Comparison of ENCODE assay signal across 8 cellular contexts in genomic region chr21:42220138-42220701, GRCh38. TPM values are rescaled to one million over a fixed set of nuclear protein-coding genes. Genes with fewer than 3 reads are reported as not detected.
A peak's percentile ranks its signal among the peaks of the same experiment; 100 is the strongest.
DNase-seq lines count a peak whose midpoint lies in the region; ATAC-seq, FAIRE-seq and TF ChIP-seq lines count a peak whose summit lies in the region.

No MANE protein-coding gene starts in this region.

- ATAC-seq in GM21367 (IDR thresholded peaks at IDR 0.05; ENCODE audit: unreplicated experiment): no peak

- H3K36me3 ChIP-seq in HEK293 (ENCODE audit: control insufficient read depth in 2 of 2, insufficient read depth in 1 of 2, low read length in 2 of 2) (no peaks in the 10 kb centered on the region), stomach smooth muscle (ENCODE audit: control insufficient read depth in 2 of 2, insufficient read depth in 2 of 2, low read length in 2 of 2) (no peaks in the 10 kb centered on the region)

- H3K9ac ChIP-seq in stomach smooth muscle (ENCODE audit: low read length in 2 of 2): peak overlapping the region; percentile 50 to 66

- H3K9me3 ChIP-seq in HEK293 (ENCODE audit: control insufficient read depth, insufficient read depth, low read depth, low read length) (no peaks in the 10 kb centered on the region), stomach smooth muscle (ENCODE audit: control insufficient read depth in 2 of 2, low read length in 2 of 2) (no peaks in the 10 kb centered on the region)

- TF ChIP-seq CTCF in D721Med (IDR thresholded peaks at IDR 0.05; ENCODE audit: insufficient read depth, missing control alignments): no peak
- no peak for TF ChIP-seq CTCF in HEK293 (tag by site-specific recombination; IDR thresholded peaks at IDR 0.05)
- TF ChIP-seq CTCF in epithelial cell of proximal tubule (conservative IDR thresholded peaks at IDR 0.05; ENCODE audit: low read depth, low read length): no peak

- DNase-seq in D721Med (ENCODE audit: insufficient read length, low spot score) (peak; percentile 62), NCI-H524 treated with DMSO at 0.1 percent for 48 hours (lab: John Stamatoyannopoulos, UW) (peak; percentile 81), epithelial cell of proximal tubule (ENCODE audit: low read depth) (no peak), middle frontal gyrus (ENCODE audit: extremely low spot score, low spot score) (peak; percentile 77)
- DNase-seq in activated T-cell treated with anti-CD3 and anti-CD28 coated beads, Interleukin-2, amount 50 U/mL, for 1 hour: peak; percentile 78

- FAIRE-seq in D721Med (lab: Jason Lieb, UNC): no peak

- H3K4me3 ChIP-seq in HEK293 (ENCODE audit: low read depth, low read length): peak overlapping the region; percentile 28
- H3K4me3 ChIP-seq in epithelial cell of proximal tubule (ENCODE audit: low read depth, low read length): peak overlapping the region; percentile 4
- H3K4me3 ChIP-seq in stomach smooth muscle (ENCODE audit: low read length in 2 of 2): peak overlapping the region; percentile 66 to 83

- H3K27ac ChIP-seq in HEK293 (ENCODE audit: extremely low read depth, low read depth, low read length): no peak overlapping the region; the same call in 1 of the 2 replicates
- H3K27ac ChIP-seq in stomach smooth muscle (ENCODE audit: low read length): peak overlapping the region; percentile 31

- POLR2A ChIA-PET in HEK293 (lab: Yijun Ruan, JAX): interaction anchor here (0.6 to 1.6 kb wide), 5 partner anchors 10 to 43 kb away, joined by 3 to 8 read pairs (median 3); no protein-coding TSS in a partner anchor

- peaks cover 4% of the 10 kb centered on the region; the same call in 1 of the 2 replicates for H3K4me1 ChIP-seq in HEK293 (ENCODE audit: control insufficient read depth, insufficient read depth, low read length)
- H3K4me1 ChIP-seq in stomach smooth muscle (ENCODE audit: control insufficient read depth, insufficient read depth, low read length): peaks cover 37% of the 10 kb centered on the region

- H3K27me3 ChIP-seq in stomach smooth muscle (ENCODE audit: control insufficient read depth in 1 of 2, insufficient read depth in 2 of 2, low read length in 2 of 2): no peaks in the 10 kb centered on the region

- CTCF ChIA-PET in HEK293 (lab: Yijun Ruan, JAX): interaction anchor here (0.7 to 1.8 kb wide), 6 partner anchors 13 to 74 kb away, joined by 4 to 8 read pairs (median 5); no protein-coding TSS in a partner anchor

TF ChIP-seq in HEK293, 187 proteins besides CTCF, POLR2A, EP300 and RAD21 (continues in another document):
- TF ChIP-seq ZNF175 (tag by site-specific recombination; IDR thresholded peaks at IDR 0.05) (no peak), ZBTB8A (tag by site-specific recombination; IDR thresholded peaks at IDR 0.05) (peak; percentile 93), GLI4 (tag by site-specific recombination; IDR thresholded peaks at IDR 0.05) (no peak), ZNF600 (tag by site-specific recombination; IDR thresholded peaks at IDR 0.05) (no peak), ZNF654 (tag by site-specific recombination; IDR thresholded peaks at IDR 0.05; ENCODE audit: low read depth) (no peak), ZSCAN16 (tag by site-specific recombination; IDR thresholded peaks at IDR 0.05) (no peak), ZNF677 (tag by site-specific recombination; IDR thresholded peaks at IDR 0.05) (no peak), ZNF362 (tag by site-specific recombination; IDR thresholded peaks at IDR 0.05) (peak; percentile 83; the same call in 1 of the 2 replicates), ZNF560 (tag by site-specific recombination; IDR thresholded peaks at IDR 0.05; ENCODE audit: borderline replicate concordance) (no peak), ZNF707 (tag by site-specific recombination; IDR thresholded peaks at IDR 0.05) (no peak), BCL11A (tag by site-specific recombination; IDR thresholded peaks at IDR 0.05; ENCODE audit: low read depth) (no peak), ZFP3 (tag by site-specific recombination; IDR thresholded peaks at IDR 0.05; ENCODE audit: low read depth) (no peak), KLF7 (tag by site-specific recombination; IDR thresholded peaks at IDR 0.05; ENCODE audit: borderline replicate concordance) (no peak), ZBTB20 (tag by site-specific recombination; IDR thresholded peaks at IDR 0.05) (peak; percentile 85), ZNF23 (tag by site-specific recombination; IDR thresholded peaks at IDR 0.05; ENCODE audit: borderline replicate concordance) (no peak), SCRT1 (tag by site-specific recombination; IDR thresholded peaks at IDR 0.05; ENCODE audit: borderline replicate concordance) (peak; percentile 54; the same call in 1 of the 2 replicates), ZNF341 (tag by site-specific recombination; IDR thresholded peaks at IDR 0.05; ENCODE audit: low read depth) (no peak; the same call in 1 of the 2 replicates), PATZ1 (tag by site-specific recombination; IDR thresholded peaks at IDR 0.05) (no peak; the same call in 1 of the 2 replicates), ZBTB48 (tag by site-specific recombination; IDR thresholded peaks at IDR 0.05) (0 out of 2 replicates have a peak, but pooled peaks have one; percentile 9), ELK4 (IDR thresholded peaks at IDR 0.05; ENCODE audit: borderline replicate concordance, low read depth, low read length) (no peak), ZNF624 (tag by site-specific recombination; IDR thresholded peaks at IDR 0.05) (no peak), SETDB1 (IDR thresholded peaks at IDR 0.05; ENCODE audit: insufficient read length, low read length) (no peak), SP2 (tag by site-specific recombination; IDR thresholded peaks at IDR 0.05) (no peak), ZBTB17 (tag by site-specific recombination; IDR thresholded peaks at IDR 0.05) (peak; percentile 85), SALL2 (tag by site-specific recombination; IDR thresholded peaks at IDR 0.05; ENCODE audit: borderline replicate concordance) (no peak), YY1 (tag by site-specific recombination; IDR thresholded peaks at IDR 0.05) (no peak), ZNF292 (tag by site-specific recombination; IDR thresholded peaks at IDR 0.05; ENCODE audit: borderline replicate concordance, low read depth) (no peak), ZNF132 (tag by site-specific recombination; IDR thresholded peaks at IDR 0.05; ENCODE audit: borderline replicate concordance) (no peak), ZBTB44 (tag by site-specific recombination; IDR thresholded peaks at IDR 0.05) (no peak; the same call in 1 of the 2 replicates)
- TF ChIP-seq, protein P1, sequence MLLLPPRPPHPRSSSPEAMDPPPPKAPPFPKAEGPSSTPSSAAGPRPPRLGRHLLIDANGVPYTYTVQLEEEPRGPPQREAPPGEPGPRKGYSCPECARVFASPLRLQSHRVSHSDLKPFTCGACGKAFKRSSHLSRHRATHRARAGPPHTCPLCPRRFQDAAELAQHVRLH (tag by site-specific recombination; IDR thresholded peaks at IDR 0.05): no peak

RNA-seq across cellular contexts. Expression of gene ABCG1, which starts 1.3 kb away (rescaled TPM):
- total RNA-seq in epithelial cell of proximal tubule: not detected in 2 replicates

Comparison
In these comparisons a context has a peak if more than half of its experiments do, and no peak if none do; other contexts are left out.
1. H3K4me3 ChIP-seq: peak in every context shown above with its lines; median percentile 74 in stomach smooth muscle; 28 in HEK293; 4 in epithelial cell of proximal tubule.